ENCODE assay signal across 15 cellular contexts in the genomic region with DNA sequence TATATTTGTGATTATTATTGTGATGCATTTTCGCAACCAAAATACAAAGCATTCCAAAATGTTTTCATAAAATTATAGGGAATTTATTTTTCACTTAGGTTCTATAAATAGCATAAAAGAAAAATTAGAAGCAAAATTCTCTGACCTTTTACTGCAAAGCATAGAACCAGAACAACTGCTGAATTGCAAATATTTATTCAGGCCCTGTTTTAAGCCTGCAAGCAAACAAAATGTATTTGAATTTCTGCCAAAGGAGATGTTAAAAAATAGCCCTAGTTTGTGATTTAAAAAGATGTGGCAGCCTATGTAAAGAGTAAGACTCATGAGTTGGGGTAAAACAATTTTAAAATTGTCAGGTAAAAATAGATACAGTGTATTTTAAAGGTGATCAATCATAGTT.
"Had no signal": no experiment of that assay in that cellular context is flagged by ENCODE, and none has a peak within 500 bp of the region (broad histone marks: within the 10 kb centered on the region; RNA-seq: fewer than 3 reads in every experiment).

No MANE protein-coding gene starts in this region.

- H3K4me1 Mint-ChIP-seq: activated naive CD8-positive, alpha-beta T cell treated with anti-CD3 and anti-CD28 coated beads for 36 hours; naive thymus-derived CD4-positive, alpha-beta T cell; stimulated activated naive CD8-positive, alpha-beta T cell treated with anti-CD3 and anti-CD28 coated beads, Interleukin-15, amount 100 ng/mL, for 72 hours had no signal

- H3K27ac ChIP-seq: neutrophil, testis, upper lobe of right lung had no signal

- H3K4me3 Mint-ChIP-seq: activated naive CD8-positive, alpha-beta T cell treated with anti-CD3 and anti-CD28 coated beads for 36 hours; naive thymus-derived CD4-positive, alpha-beta T cell; stimulated activated naive CD8-positive, alpha-beta T cell treated with anti-CD3 and anti-CD28 coated beads, Interleukin-15, amount 100 ng/mL, for 72 hours had no signal

- H3K4me3 ChIP-seq: testis, upper lobe of right lung had no signal

- H3K9me3 Mint-ChIP-seq: stimulated activated naive CD8-positive, alpha-beta T cell treated with anti-CD3 and anti-CD28 coated beads, Interleukin-15, amount 100 ng/mL, for 72 hours had no signal

- H3K36me3 Mint-ChIP-seq: activated naive CD8-positive, alpha-beta T cell treated with anti-CD3 and anti-CD28 coated beads for 36 hours; naive thymus-derived CD4-positive, alpha-beta T cell had no signal

- H3K27me3 Mint-ChIP-seq: activated naive CD8-positive, alpha-beta T cell treated with anti-CD3 and anti-CD28 coated beads for 36 hours; naive thymus-derived CD4-positive, alpha-beta T cell; stimulated activated naive CD8-positive, alpha-beta T cell treated with anti-CD3 and anti-CD28 coated beads, Interleukin-15, amount 100 ng/mL, for 72 hours had no signal

- DNase-seq: activated CD4-positive, alpha-beta T cell treated with anti-CD3 and anti-CD28 coated beads, Interleukin-2, amount 50 U/mL, for 4 hours; activated CD4-positive, CD25-positive, alpha-beta regulatory T cell treated with anti-CD3 and anti-CD28 coated beads, Interleukin-2, amount 50 U/mL, for 72 hours; activated gamma-delta T cell; activated naive CD8-positive, alpha-beta T cell treated with anti-CD3 and anti-CD28 coated beads for 36 hours; activated T-cell treated with anti-CD3 and anti-CD28 coated beads, Interleukin-2, amount 50 U/mL, for 48 hours; cerebellar nuclear complex; dermis blood vessel endothelial cell; left cardiac atrium; mammary epithelial cell; naive thymus-derived CD4-positive, alpha-beta T cell; stimulated activated CD4-positive, alpha-beta T cell treated with anti-CD3 and anti-CD28 coated beads, Interleukin-4, amount 100 ng/mL, for 4 hours; stimulated activated naive CD8-positive, alpha-beta T cell treated with anti-CD3 and anti-CD28 coated beads, Interleukin-15, amount 100 ng/mL, for 72 hours; testis; upper lobe of right lung had no signal

- H3K27ac Mint-ChIP-seq: activated naive CD8-positive, alpha-beta T cell treated with anti-CD3 and anti-CD28 coated beads for 36 hours; naive thymus-derived CD4-positive, alpha-beta T cell; stimulated activated naive CD8-positive, alpha-beta T cell treated with anti-CD3 and anti-CD28 coated beads, Interleukin-15, amount 100 ng/mL, for 72 hours had no signal

- H3K9me3 ChIP-seq: neutrophil, testis, upper lobe of right lung had no signal

- H3K27me3 ChIP-seq: neutrophil, testis, upper lobe of right lung had no signal

- H3K4me1 ChIP-seq: testis, upper lobe of right lung had no signal

- H3K36me3 ChIP-seq: neutrophil, upper lobe of right lung had no signal
